8 cellular contexts compared by ENCODE assay signal in genomic region chr6:53066059-53066406, GRCh38. TPM values are rescaled to one million over a fixed set of nuclear protein-coding genes. Genes with fewer than 3 reads are reported as not detected.
DNase-seq lines count a peak whose midpoint lies in the region; ATAC-seq and TF ChIP-seq lines count a peak whose summit lies in the region.

No MANE protein-coding gene starts in this region.

- in situ Hi-C loops in ACHN (cut with HindIII; ENCODE audit: low pct_ligation_motif_present, low pct_unique_long_range_greater_than_20kb, low sequenced_read_pairs) = no loop called here

- ATAC-seq in GM21367 (IDR thresholded peaks at IDR 0.05; ENCODE audit: unreplicated experiment) (peak; percentile 4), HG03280 (IDR thresholded peaks at IDR 0.05; ENCODE audit: unreplicated experiment) (no peak), HG02678 (IDR thresholded peaks at IDR 0.05; ENCODE audit: unreplicated experiment) (no peak)

- H3K4me1 ChIP-seq in ascending aorta (no peaks in the 10 kb centered on the region), right atrium auricular region (peaks cover 0 to 33% of the 10 kb centered on the region in 2 donors)

- DNase-seq in ACHN = peak; percentile 34
- peak; percentile 49 for DNase-seq in SK-N-DZ (ENCODE audit: low spot score)
- peak in 1 of 2 donors; percentile 73 for DNase-seq in ascending aorta (ENCODE audit: low spot score in 2 of 2)
- no peak for DNase-seq in right atrium auricular region (ENCODE audit: low spot score)
- DNase-seq in posterior cingulate gyrus = peak in 9 of 10 donors; percentile 13 to 90 (median 38)

- intact Hi-C loops in ascending aorta (cut with DNase I) (loop anchor here (5.0 kb wide), 2 partner anchors 394 to 704 kb away; partner anchors contain the start of genes PAQR8 and TMEM14A), posterior cingulate gyrus (cut with DNase I) (no loop called here)

- H3K9me3 ChIP-seq in ascending aorta (no peaks in the 10 kb centered on the region), right atrium auricular region (no peaks in the 10 kb centered on the region)

- peak overlapping the region; percentile 94 to 95 for H3K27ac ChIP-seq in ascending aorta
- peak overlapping the region; percentile 87 to 97 for H3K27ac ChIP-seq in right atrium auricular region

- TF ChIP-seq CTCF in ascending aorta (IDR thresholded peaks at IDR 0.05) (no peak), right atrium auricular region (IDR thresholded peaks at IDR 0.05) (no peak)

- no peaks in the 10 kb centered on the region for H3K36me3 ChIP-seq in ascending aorta
- no peaks in the 10 kb centered on the region for H3K36me3 ChIP-seq in right atrium auricular region

- H3K27me3 ChIP-seq in ascending aorta (no peaks in the 10 kb centered on the region), right atrium auricular region (no peaks in the 10 kb centered on the region)

- H3K4me3 ChIP-seq in ascending aorta = peak overlapping the region; percentile 97 to 98
- H3K4me3 ChIP-seq in right atrium auricular region = peak overlapping the region; percentile 91 to 98

RNA-seq across cellular contexts. Expression of gene FBXO9, which starts 0.8 kb away (rescaled TPM):
- polyA plus RNA-seq in SK-N-DZ (2014; cell fraction: cytosol; rRNA removed) = 20.4 and 25.7 TPM in 2 replicates
- 66.0 and 74.5 TPM in 2 replicates for polyA plus RNA-seq in SK-N-DZ (2014; cell fraction: nucleus; rRNA removed)
- total RNA-seq in ascending aorta = 34.1 TPM
- 10 to 100 TPM; 35.8 to 50.5 TPM for total RNA-seq in right atrium auricular region

RNA-seq across cellular contexts. Expression of gene CILK1, which starts 4.4 kb away (rescaled TPM):
- 10.2 and 10.8 TPM in 2 replicates for polyA plus RNA-seq in SK-N-DZ (2014; cell fraction: cytosol; rRNA removed)
- 5.8 and 7.5 TPM in 2 replicates for polyA plus RNA-seq in SK-N-DZ (2014; cell fraction: nucleus; rRNA removed)
- 8.4 TPM for total RNA-seq in ascending aorta
- 1 to 10 TPM; 7.0 to 9.7 TPM for total RNA-seq in right atrium auricular region
